In the genomic region with DNA sequence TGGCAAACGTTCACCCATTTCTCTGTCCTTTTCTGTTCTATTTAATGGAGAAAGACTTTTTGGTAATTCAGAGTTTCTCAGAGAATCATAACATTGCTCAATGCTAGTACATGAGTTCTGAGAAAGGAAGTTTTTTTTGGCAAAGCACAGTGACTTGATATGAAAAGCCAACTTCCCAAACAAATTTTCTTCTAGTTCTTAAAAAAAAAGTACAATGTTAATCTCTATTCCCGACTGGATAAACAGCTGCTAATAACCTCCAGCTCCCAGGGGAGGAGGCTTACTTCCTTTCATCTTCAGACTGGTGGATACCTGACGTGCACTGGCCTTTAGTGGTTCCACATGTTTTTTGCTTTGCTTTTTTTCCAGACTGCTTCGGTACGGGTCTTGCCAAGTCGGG, we compare ENCODE assay signal across 1 cellular context.
A peak's percentile ranks its signal among the peaks of the same experiment; 100 is the strongest.
TF ChIP-seq lines count a peak whose summit lies in the region.

No MANE protein-coding gene starts in this region.

TF ChIP-seq in IMR-90, 13 proteins besides CTCF, POLR2A, EP300 and RAD21:
- TF ChIP-seq CEBPB (IDR thresholded peaks at IDR 0.05; ENCODE audit: low read depth, low read length) (peak; percentile 75), FOS (IDR thresholded peaks at IDR 0.05; ENCODE audit: low read depth, low read length) (no peak)
